In genomic region chr17:7910711-7911110, GRCh38 we compare ENCODE assay signal across 21 cellular contexts. TPM values are rescaled to one million over a fixed set of nuclear protein-coding genes. Genes with fewer than 3 reads are reported as not detected.
DNase-seq lines count a peak whose midpoint lies in the region; ATAC-seq and TF ChIP-seq lines count a peak whose summit lies in the region.
"Had no signal": no experiment of that assay in that cellular context is flagged by ENCODE, and none has a peak within 500 bp of the region (broad histone marks: within the 10 kb centered on the region; RNA-seq: fewer than 3 reads in every experiment).

No MANE protein-coding gene starts in this region.

- H3K27me3 Mint-ChIP-seq in activated naive CD8-positive, alpha-beta T cell, result no peaks in the 10 kb centered on the region
- no peaks in the 10 kb centered on the region for H3K27me3 Mint-ChIP-seq in activated naive CD8-positive, alpha-beta T cell treated with anti-CD3 and anti-CD28 coated beads for 36 hours
- no peaks in the 10 kb centered on the region for H3K27me3 Mint-ChIP-seq in CD4-positive, alpha-beta T cell
- no peaks in the 10 kb centered on the region for H3K27me3 Mint-ChIP-seq in T-helper 17 cell
- H3K27me3 Mint-ChIP-seq in naive thymus-derived CD8-positive, alpha-beta T cell, result no peaks in the 10 kb centered on the region

- H3K27ac Mint-ChIP-seq in activated naive CD8-positive, alpha-beta T cell, result peak overlapping the region; percentile 81
- no peak overlapping the region for H3K27ac Mint-ChIP-seq in activated naive CD8-positive, alpha-beta T cell treated with anti-CD3 and anti-CD28 coated beads for 36 hours
- H3K27ac Mint-ChIP-seq in CD4-positive, alpha-beta T cell, result peak overlapping the region; percentile 39
- peak overlapping the region; percentile 51 for H3K27ac Mint-ChIP-seq in T-helper 17 cell
- H3K27ac Mint-ChIP-seq in naive thymus-derived CD8-positive, alpha-beta T cell, result peak overlapping the region in 7 of 10 donors; percentile 2 to 81 (median 55)

- no peak for TF ChIP-seq CTCF in CD4-positive, alpha-beta T cell (IDR thresholded peaks at IDR 0.05)

- no peaks in the 10 kb centered on the region for H3K36me3 Mint-ChIP-seq in activated naive CD8-positive, alpha-beta T cell
- H3K36me3 Mint-ChIP-seq in activated naive CD8-positive, alpha-beta T cell treated with anti-CD3 and anti-CD28 coated beads for 36 hours, result peaks cover 13% of the 10 kb centered on the region
- peaks cover 65% of the 10 kb centered on the region for H3K36me3 Mint-ChIP-seq in CD4-positive, alpha-beta T cell (ENCODE audit: low read depth)
- H3K36me3 Mint-ChIP-seq in T-helper 17 cell (ENCODE audit: low read depth), result peaks cover 19% of the 10 kb centered on the region
- peaks cover 0 to 63% (median 16%) of the 10 kb centered on the region in 3 donors for H3K36me3 Mint-ChIP-seq in naive thymus-derived CD8-positive, alpha-beta T cell

- POLR2A ChIA-PET in CD4-positive, alpha-beta T cell (lab: Charles Lee), result interaction anchor here (1.2 kb wide), 1 partner anchor 79 kb away, joined by 3 read pairs; no protein-coding TSS in a partner anchor
- POLR2A ChIA-PET in naive thymus-derived CD8-positive, alpha-beta T cell (lab: Charles Lee), result interaction anchor here (0.8 kb wide), 1 partner anchor 80 kb away, joined by 4 read pairs; no protein-coding TSS in a partner anchor
- POLR2A ChIA-PET in HEK293T (lab: Yijun Ruan, JAX), result no interaction called here

- H3K27ac ChIP-seq in CD4-positive, alpha-beta T cell (ENCODE audit: low read depth, low read length), result no peak overlapping the region
- H3K27ac ChIP-seq: KMS-11, PC-9 had no signal

- H3K4me1 Mint-ChIP-seq in activated naive CD8-positive, alpha-beta T cell (ENCODE audit: low read depth), result peaks cover 19% of the 10 kb centered on the region
- H3K4me1 Mint-ChIP-seq in activated naive CD8-positive, alpha-beta T cell treated with anti-CD3 and anti-CD28 coated beads for 36 hours, result peaks cover 15% of the 10 kb centered on the region
- peaks cover 20% of the 10 kb centered on the region for H3K4me1 Mint-ChIP-seq in CD4-positive, alpha-beta T cell (ENCODE audit: low read depth)
- peaks cover 13% of the 10 kb centered on the region for H3K4me1 Mint-ChIP-seq in T-helper 17 cell
- H3K4me1 Mint-ChIP-seq in naive thymus-derived CD8-positive, alpha-beta T cell, result peaks cover 20 to 29% (median 26%) of the 10 kb centered on the region in 4 donors

- CTCF ChIA-PET in CD4-positive, alpha-beta T cell (lab: Charles Lee), result interaction anchor here (1.0 to 3.6 kb wide), 3 partner anchors 76 to 167 kb away, joined by 3 to 49 read pairs (median 4); no protein-coding TSS in a partner anchor
- CTCF ChIA-PET in HEK293T (lab: Yijun Ruan, JAX), result no interaction called here

- no peak overlapping the region for H3K4me3 Mint-ChIP-seq in activated naive CD8-positive, alpha-beta T cell
- no peak overlapping the region for H3K4me3 Mint-ChIP-seq in activated naive CD8-positive, alpha-beta T cell treated with anti-CD3 and anti-CD28 coated beads for 36 hours
- H3K4me3 Mint-ChIP-seq in CD4-positive, alpha-beta T cell, result no peak overlapping the region
- H3K4me3 Mint-ChIP-seq in T-helper 17 cell, result no peak overlapping the region
- no peak overlapping the region for H3K4me3 Mint-ChIP-seq in naive thymus-derived CD8-positive, alpha-beta T cell
- H3K4me3 Mint-ChIP-seq: CD8-positive, alpha-beta memory T cell had no signal

- H3K9me3 Mint-ChIP-seq in activated naive CD8-positive, alpha-beta T cell (ENCODE audit: low read depth), result no peaks in the 10 kb centered on the region
- H3K9me3 Mint-ChIP-seq in activated naive CD8-positive, alpha-beta T cell treated with anti-CD3 and anti-CD28 coated beads for 36 hours, result no peaks in the 10 kb centered on the region
- H3K9me3 Mint-ChIP-seq in CD4-positive, alpha-beta T cell, result no peaks in the 10 kb centered on the region
- H3K9me3 Mint-ChIP-seq in naive thymus-derived CD8-positive, alpha-beta T cell, result no peaks in the 10 kb centered on the region
- H3K9me3 Mint-ChIP-seq: CD8-positive, alpha-beta memory T cell had no signal

- no peaks in the 10 kb centered on the region for H3K27me3 ChIP-seq in CD4-positive, alpha-beta T cell (ENCODE audit: control insufficient read depth, insufficient read depth, low read length)

- no peak for DNase-seq in activated naive CD8-positive, alpha-beta T cell treated with anti-CD3 and anti-CD28 coated beads for 36 hours
- DNase-seq in CD4-positive, alpha-beta T cell, result no peak
- DNase-seq in T-helper 17 cell (no peak), HEK293T (ENCODE audit: extremely low spot score) (no peak)
- no peak for DNase-seq in naive thymus-derived CD8-positive, alpha-beta T cell
- DNase-seq: CD8-positive, alpha-beta memory T cell; DMS53; GDM1; IMR-90; MV-4-11; NCI-H1105 treated with DMSO at 0.1 percent for 48 hours; NCI-H2029 treated with DMSO at 0.1 percent for 48 hours; NCI-H226; NCI-H510A treated with DMSO at 0.1 percent for 48 hours; NCI-H748 treated with DMSO at 0.1 percent for 48 hours; PC-9; RPMI8226; SHP77 treated with DMSO at 0.1 percent for 48 hours had no signal

- intact Hi-C loops in CD4-positive, alpha-beta T cell (cut with DNase I, micrococcal nuclease), result loop anchor here (5.0 to 10.0 kb wide), 6 partner anchors 46 to 392 kb away; no protein-coding TSS in a partner anchor

- no peaks in the 10 kb centered on the region for H3K9me3 ChIP-seq in CD4-positive, alpha-beta T cell (ENCODE audit: control insufficient read depth, low read length)
- no peaks in the 10 kb centered on the region for H3K9me3 ChIP-seq in T-helper 17 cell (ENCODE audit: control insufficient read depth, low read length, poor library complexity, severe bottlenecking)

- ATAC-seq in CD4-positive, alpha-beta T cell (ENCODE audit: poor library complexity), result no peak
- ATAC-seq in T-helper 17 cell (no peak), HG03520 (IDR thresholded peaks at IDR 0.05; ENCODE audit: unreplicated experiment) (no peak)
- ATAC-seq in naive thymus-derived CD8-positive, alpha-beta T cell, result no peak

TF ChIP-seq in HEK293T, 16 proteins besides CTCF, POLR2A, EP300 and RAD21:
- no peak for TF ChIP-seq SUZ12 (IDR thresholded peaks at IDR 0.05)
- no peak for TF ChIP-seq LEF1 (IDR thresholded peaks at IDR 0.05; ENCODE audit: borderline replicate concordance)
- TF ChIP-seq FOXA1 (IDR thresholded peaks at IDR 0.05), result no peak
- TF ChIP-seq FOXM1 (IDR thresholded peaks at IDR 0.05; ENCODE audit: borderline replicate concordance), result no peak
- no peak for TF ChIP-seq ARNT (IDR thresholded peaks at IDR 0.05)
- TF ChIP-seq L3MBTL2 (conservative IDR thresholded peaks at IDR 0.05), result no peak
- no peak for TF ChIP-seq NFRKB (IDR thresholded peaks at IDR 0.05)
- no peak for TF ChIP-seq ELF4 (IDR thresholded peaks at IDR 0.05)
- TF ChIP-seq FOXK2 (IDR thresholded peaks at IDR 0.05), result no peak
- TF ChIP-seq CTBP1 (IDR thresholded peaks at IDR 0.05; ENCODE audit: borderline replicate concordance), result no peak
- no peak for TF ChIP-seq HDGF (IDR thresholded peaks at IDR 0.05; ENCODE audit: borderline replicate concordance)
- no peak for TF ChIP-seq BHLHE40 (IDR thresholded peaks at IDR 0.05; ENCODE audit: borderline replicate concordance)

RNA-seq across cellular contexts. Expression of gene RNF227, which starts 5.4 kb away (rescaled TPM):
- total RNA-seq in activated naive CD8-positive, alpha-beta T cell treated with anti-CD3 and anti-CD28 coated beads for 36 hours, result 1 to 10 TPM; 4.0 to 4.1 TPM
- total RNA-seq in CD4-positive, alpha-beta T cell, result 1 to 10 TPM; 3.2 to 3.5 TPM
- 1 to 10 TPM; 1.4 to 2.3 TPM for total RNA-seq in T-helper 17 cell
- 1 to 10 TPM; 7.8 to 9.4 TPM for total RNA-seq in naive thymus-derived CD8-positive, alpha-beta T cell
- polyA plus RNA-seq in naive thymus-derived CD8-positive, alpha-beta T cell, result 1 to 10 TPM in 2 of 3 donors, under 1 TPM in 1; 0.65 to 4.8 (median 2.4) TPM

RNA-seq across cellular contexts. Expression of gene KCNAB3, which starts 18.9 kb away (rescaled TPM):
- 1 to 10 TPM; 7.5 to 8.4 TPM for total RNA-seq in activated naive CD8-positive, alpha-beta T cell treated with anti-CD3 and anti-CD28 coated beads for 36 hours
- total RNA-seq in CD4-positive, alpha-beta T cell, result 1 to 10 TPM; 7.1 to 8.2 TPM
- 1 to 10 TPM; 5.9 to 8.4 TPM for total RNA-seq in T-helper 17 cell
- 10 to 100 TPM; 16.1 to 19.4 TPM for total RNA-seq in naive thymus-derived CD8-positive, alpha-beta T cell
- under 1 TPM in 2 of 3 donors, not detected in 1; 0.44 to 0.80 TPM for polyA plus RNA-seq in naive thymus-derived CD8-positive, alpha-beta T cell
- polyA plus RNA-seq: CD8-positive, alpha-beta memory T cell had no signal

RNA-seq across cellular contexts. Expression of gene TRAPPC1, which starts 21.0 kb away (rescaled TPM):
- total RNA-seq in activated naive CD8-positive, alpha-beta T cell treated with anti-CD3 and anti-CD28 coated beads for 36 hours, result 100 to 1,000 TPM; 131 to 143 TPM
- total RNA-seq in CD4-positive, alpha-beta T cell, result 10 to 100 TPM; 39.3 to 39.5 TPM
- total RNA-seq in T-helper 17 cell, result 100 to 1,000 TPM; 102 to 118 TPM
- 100 to 1,000 TPM in 1 of 2 experiments, 10 to 100 TPM in 1; 93.4 to 120 TPM for total RNA-seq in naive thymus-derived CD8-positive, alpha-beta T cell
- polyA plus RNA-seq in naive thymus-derived CD8-positive, alpha-beta T cell, result 100 to 1,000 TPM; 199 to 219 (median 205) TPM

RNA-seq across cellular contexts. Expression of gene CNTROB, which starts 21.3 kb away (rescaled TPM):
- total RNA-seq in activated naive CD8-positive, alpha-beta T cell treated with anti-CD3 and anti-CD28 coated beads for 36 hours, result 10 to 100 TPM; 45.3 to 45.7 TPM
- total RNA-seq in CD4-positive, alpha-beta T cell, result 10 to 100 TPM; 20.6 to 21.9 TPM
- total RNA-seq in T-helper 17 cell, result 10 to 100 TPM; 24.3 to 27.9 TPM
- total RNA-seq in naive thymus-derived CD8-positive, alpha-beta T cell, result 10 to 100 TPM; 35.2 to 43.0 TPM
- 10 to 100 TPM in 2 of 3 donors, 1 to 10 TPM in 1; 7.6 to 18.5 (median 12.4) TPM for polyA plus RNA-seq in naive thymus-derived CD8-positive, alpha-beta T cell

RNA-seq across cellular contexts. Expression of gene CHD3, which starts 22.1 kb away (rescaled TPM):
- total RNA-seq in activated naive CD8-positive, alpha-beta T cell treated with anti-CD3 and anti-CD28 coated beads for 36 hours, result 100 to 1,000 TPM; 123 to 129 TPM
- 100 to 1,000 TPM; 263 to 297 TPM for total RNA-seq in CD4-positive, alpha-beta T cell
- total RNA-seq in T-helper 17 cell, result 100 to 1,000 TPM; 219 TPM
- total RNA-seq in naive thymus-derived CD8-positive, alpha-beta T cell, result 100 to 1,000 TPM; 277 to 281 TPM
- polyA plus RNA-seq in naive thymus-derived CD8-positive, alpha-beta T cell, result 10 to 100 TPM in 2 of 3 donors, 1 to 10 TPM in 1; 4.3 to 29.2 (median 15.5) TPM
